2 cellular contexts compared by ENCODE assay signal in the genomic region with DNA sequence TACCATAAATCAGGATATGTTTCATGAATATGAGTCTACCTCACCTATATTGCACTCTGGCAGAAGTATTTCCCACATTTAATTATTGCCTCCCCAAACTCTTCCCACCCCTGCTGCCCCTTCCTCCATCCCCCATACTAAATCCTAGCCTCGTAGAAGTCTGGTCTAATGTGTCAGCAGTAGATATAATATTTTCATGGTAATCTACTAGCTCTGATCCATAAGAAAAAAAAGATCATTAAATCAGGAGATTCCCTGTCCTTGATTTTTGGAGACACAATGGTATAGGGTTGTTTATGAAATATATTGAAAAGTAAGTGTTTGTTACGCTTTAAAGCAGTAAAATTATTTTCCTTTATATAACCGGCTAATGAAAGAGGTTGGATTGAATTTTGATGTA.
TF ChIP-seq lines count a peak whose summit lies in the region.

No MANE protein-coding gene starts in this region.

TF ChIP-seq in A549, 52 proteins besides CTCF, POLR2A, EP300 and RAD21 (continues in another document):
- TF ChIP-seq ZC3H11A (IDR thresholded peaks at IDR 0.05) (no peak), EHF (CRISPR knock-in tag; IDR thresholded peaks at IDR 0.05) (peak; percentile 32; the same call in 1 of the 2 replicates), CHD4 (IDR thresholded peaks at IDR 0.05; ENCODE audit: borderline replicate concordance) (no peak), TFCP2L1 (CRISPR knock-in tag; IDR thresholded peaks at IDR 0.05) (0 out of 2 replicates have a peak, but pooled peaks have one; percentile 49), MAFK (IDR thresholded peaks at IDR 0.05; ENCODE audit: partially characterized antibody) (no peak), CHD2 (IDR thresholded peaks at IDR 0.05; ENCODE audit: low read length, partially characterized antibody) (no peak), GATA3 (IDR thresholded peaks at IDR 0.05; ENCODE audit: borderline replicate concordance) (no peak), POLR2AphosphoS2 (conservative IDR thresholded peaks at IDR 0.05; ENCODE audit: low read length) (0 out of 2 replicates have a peak, but pooled peaks have one; percentile 26), ESRRA (IDR thresholded peaks at IDR 0.05; ENCODE audit: borderline replicate concordance, low read length) (no peak), JUN (IDR thresholded peaks at IDR 0.05) (no peak; a peak in 3 of 5 replicates), HDAC2 (IDR thresholded peaks at IDR 0.05) (no peak), ZFP36 (IDR thresholded peaks at IDR 0.05; ENCODE audit: borderline replicate concordance, partially characterized antibody) (no peak), HOXA7 (CRISPR knock-in tag; IDR thresholded peaks at IDR 0.05) (peak; percentile 77; the same call in 1 of the 2 replicates), FOSB (CRISPR knock-in tag; IDR thresholded peaks at IDR 0.05) (peak; percentile 50; the same call in 1 of the 2 replicates), NFE2L2 (conservative IDR thresholded peaks at IDR 0.05; ENCODE audit: low read length) (no peak), MYC (IDR thresholded peaks at IDR 0.05; ENCODE audit: borderline replicate concordance, low read length) (no peak), KDM5A (IDR thresholded peaks at IDR 0.05) (no peak), NPAS2 (CRISPR knock-in tag; IDR thresholded peaks at IDR 0.05; ENCODE audit: borderline replicate concordance) (no peak), NR3C1 (IDR thresholded peaks at IDR 0.05) (no peak), SREBF2 (IDR thresholded peaks at IDR 0.05) (no peak)
- TF ChIP-seq, protein P1, sequence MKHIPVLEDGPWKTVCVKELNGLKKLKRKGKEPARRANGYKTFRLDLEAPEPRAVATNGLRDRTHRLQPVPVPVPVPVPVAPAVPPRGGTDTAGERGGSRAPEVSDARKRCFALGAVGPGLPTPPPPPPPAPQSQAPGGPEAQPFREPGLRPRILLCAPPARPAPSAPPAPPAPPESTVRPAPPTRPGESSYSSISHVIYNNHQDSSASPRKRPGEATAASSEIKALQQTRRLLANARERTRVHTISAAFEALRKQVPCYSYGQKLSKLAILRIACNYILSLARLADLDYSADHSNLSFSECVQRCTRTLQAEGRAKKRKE (CRISPR knock-in tag; IDR thresholded peaks at IDR 0.05; ENCODE audit: low read depth), result no peak
- TF ChIP-seq, protein P2, sequence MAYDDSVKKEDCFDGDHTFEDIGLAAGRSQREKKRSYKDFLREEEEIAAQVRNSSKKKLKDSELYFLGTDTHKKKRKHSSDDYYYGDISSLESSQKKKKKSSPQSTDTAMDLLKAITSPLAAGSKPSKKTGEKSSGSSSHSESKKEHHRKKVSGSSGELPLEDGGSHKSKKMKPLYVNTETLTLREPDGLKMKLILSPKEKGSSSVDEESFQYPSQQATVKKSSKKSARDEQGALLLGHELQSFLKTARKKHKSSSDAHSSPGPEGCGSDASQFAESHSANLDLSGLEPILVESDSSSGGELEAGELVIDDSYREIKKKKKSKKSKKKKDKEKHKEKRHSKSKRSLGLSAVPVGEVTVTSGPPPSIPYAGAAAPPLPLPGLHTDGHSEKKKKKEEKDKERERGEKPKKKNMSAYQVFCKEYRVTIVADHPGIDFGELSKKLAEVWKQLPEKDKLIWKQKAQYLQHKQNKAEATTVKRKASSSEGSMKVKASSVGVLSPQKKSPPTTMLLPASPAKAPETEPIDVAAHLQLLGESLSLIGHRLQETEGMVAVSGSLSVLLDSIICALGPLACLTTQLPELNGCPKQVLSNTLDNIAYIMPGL (CRISPR knock-in tag; IDR thresholded peaks at IDR 0.05; ENCODE audit: borderline replicate concordance), result 0 out of 2 replicates have a peak, but pooled peaks have one; percentile 20
- TF ChIP-seq, protein P3, sequence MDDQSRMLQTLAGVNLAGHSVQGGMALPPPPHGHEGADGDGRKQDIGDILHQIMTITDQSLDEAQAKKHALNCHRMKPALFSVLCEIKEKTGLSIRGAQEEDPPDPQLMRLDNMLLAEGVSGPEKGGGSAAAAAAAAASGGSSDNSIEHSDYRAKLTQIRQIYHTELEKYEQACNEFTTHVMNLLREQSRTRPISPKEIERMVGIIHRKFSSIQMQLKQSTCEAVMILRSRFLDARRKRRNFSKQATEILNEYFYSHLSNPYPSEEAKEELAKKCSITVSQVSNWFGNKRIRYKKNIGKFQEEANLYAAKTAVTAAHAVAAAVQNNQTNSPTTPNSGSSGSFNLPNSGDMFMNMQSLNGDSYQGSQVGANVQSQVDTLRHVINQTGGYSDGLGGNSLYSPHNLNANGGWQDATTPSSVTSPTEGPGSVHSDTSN (IDR thresholded peaks at IDR 0.05), result no peak
- TF ChIP-seq, protein P4, sequence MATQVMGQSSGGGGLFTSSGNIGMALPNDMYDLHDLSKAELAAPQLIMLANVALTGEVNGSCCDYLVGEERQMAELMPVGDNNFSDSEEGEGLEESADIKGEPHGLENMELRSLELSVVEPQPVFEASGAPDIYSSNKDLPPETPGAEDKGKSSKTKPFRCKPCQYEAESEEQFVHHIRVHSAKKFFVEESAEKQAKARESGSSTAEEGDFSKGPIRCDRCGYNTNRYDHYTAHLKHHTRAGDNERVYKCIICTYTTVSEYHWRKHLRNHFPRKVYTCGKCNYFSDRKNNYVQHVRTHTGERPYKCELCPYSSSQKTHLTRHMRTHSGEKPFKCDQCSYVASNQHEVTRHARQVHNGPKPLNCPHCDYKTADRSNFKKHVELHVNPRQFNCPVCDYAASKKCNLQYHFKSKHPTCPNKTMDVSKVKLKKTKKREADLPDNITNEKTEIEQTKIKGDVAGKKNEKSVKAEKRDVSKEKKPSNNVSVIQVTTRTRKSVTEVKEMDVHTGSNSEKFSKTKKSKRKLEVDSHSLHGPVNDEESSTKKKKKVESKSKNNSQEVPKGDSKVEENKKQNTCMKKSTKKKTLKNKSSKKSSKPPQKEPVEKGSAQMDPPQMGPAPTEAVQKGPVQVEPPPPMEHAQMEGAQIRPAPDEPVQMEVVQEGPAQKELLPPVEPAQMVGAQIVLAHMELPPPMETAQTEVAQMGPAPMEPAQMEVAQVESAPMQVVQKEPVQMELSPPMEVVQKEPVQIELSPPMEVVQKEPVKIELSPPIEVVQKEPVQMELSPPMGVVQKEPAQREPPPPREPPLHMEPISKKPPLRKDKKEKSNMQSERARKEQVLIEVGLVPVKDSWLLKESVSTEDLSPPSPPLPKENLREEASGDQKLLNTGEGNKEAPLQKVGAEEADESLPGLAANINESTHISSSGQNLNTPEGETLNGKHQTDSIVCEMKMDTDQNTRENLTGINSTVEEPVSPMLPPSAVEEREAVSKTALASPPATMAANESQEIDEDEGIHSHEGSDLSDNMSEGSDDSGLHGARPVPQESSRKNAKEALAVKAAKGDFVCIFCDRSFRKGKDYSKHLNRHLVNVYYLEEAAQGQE (IDR thresholded peaks at IDR 0.05), result no peak
- TF ChIP-seq, protein P5, sequence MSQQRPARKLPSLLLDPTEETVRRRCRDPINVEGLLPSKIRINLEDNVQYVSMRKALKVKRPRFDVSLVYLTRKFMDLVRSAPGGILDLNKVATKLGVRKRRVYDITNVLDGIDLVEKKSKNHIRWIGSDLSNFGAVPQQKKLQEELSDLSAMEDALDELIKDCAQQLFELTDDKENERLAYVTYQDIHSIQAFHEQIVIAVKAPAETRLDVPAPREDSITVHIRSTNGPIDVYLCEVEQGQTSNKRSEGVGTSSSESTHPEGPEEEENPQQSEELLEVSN (IDR thresholded peaks at IDR 0.05; ENCODE audit: borderline replicate concordance, low read depth), result no peak

TF ChIP-seq in endothelial cell of umbilical vein, 7 proteins besides CTCF, POLR2A, EP300 and RAD21:
- TF ChIP-seq, protein P6, sequence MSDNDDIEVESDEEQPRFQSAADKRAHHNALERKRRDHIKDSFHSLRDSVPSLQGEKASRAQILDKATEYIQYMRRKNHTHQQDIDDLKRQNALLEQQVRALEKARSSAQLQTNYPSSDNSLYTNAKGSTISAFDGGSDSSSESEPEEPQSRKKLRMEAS (IDR thresholded peaks at IDR 0.05; ENCODE audit: insufficient read depth, insufficient read length), result no peak
- TF ChIP-seq FOS (IDR thresholded peaks at IDR 0.05; ENCODE audit: borderline replicate concordance, insufficient read depth, low read length) (no peak), MYC (IDR thresholded peaks at IDR 0.05; ENCODE audit: low read depth, low read length) (no peak), POLR2AphosphoS5 (IDR thresholded peaks at IDR 0.05; ENCODE audit: insufficient read depth, low read depth, low read length) (no peak), GATA2 (IDR thresholded peaks at IDR 0.05; ENCODE audit: insufficient read depth, insufficient read length, low read depth, low read length) (no peak), EZH2 (IDR thresholded peaks at IDR 0.05; ENCODE audit: borderline replicate concordance, low read depth, low read length, severe bottlenecking) (no peak), JUN (IDR thresholded peaks at IDR 0.05; ENCODE audit: borderline replicate concordance, insufficient read depth, insufficient read length, low read depth) (no peak)
